ENCODE assay signal across 24 cellular contexts in genomic region chrX:103338663-103339062, GRCh38. TPM values are rescaled to one million over a fixed set of nuclear protein-coding genes. Genes with fewer than 3 reads are reported as not detected.
DNase-seq lines count a peak whose midpoint lies in the region; TF ChIP-seq lines count a peak whose summit lies in the region.
"Had no signal": no experiment of that assay in that cellular context is flagged by ENCODE, and none has a peak within 500 bp of the region (broad histone marks: within the 10 kb centered on the region; RNA-seq: fewer than 3 reads in every experiment).

No MANE protein-coding gene starts in this region.

- H3K9ac ChIP-seq in neural progenitor cell, result no peak overlapping the region

- H3F3A ChIP-seq in neural progenitor cell (ENCODE audit: low read depth), result no peaks in the 10 kb centered on the region

- H3K27ac Mint-ChIP-seq in neural progenitor cell, result no peak overlapping the region
- no peak overlapping the region for H3K27ac Mint-ChIP-seq in activated naive CD8-positive, alpha-beta T cell treated with anti-CD3 and anti-CD28 coated beads for 36 hours
- H3K27ac Mint-ChIP-seq: B cell; CD8-positive, alpha-beta T cell had no signal

- no peak for TF ChIP-seq CTCF in neural progenitor cell (IDR thresholded peaks at IDR 0.05)
- TF ChIP-seq CTCF in ascending aorta (IDR thresholded peaks at IDR 0.05), result no peak

- no peaks in the 10 kb centered on the region for H3K36me3 Mint-ChIP-seq in neural progenitor cell
- no peaks in the 10 kb centered on the region for H3K36me3 Mint-ChIP-seq in activated naive CD8-positive, alpha-beta T cell treated with anti-CD3 and anti-CD28 coated beads for 36 hours
- H3K36me3 Mint-ChIP-seq: CD8-positive, alpha-beta T cell had no signal

- no peaks in the 10 kb centered on the region for H3K9me3 Mint-ChIP-seq in neural progenitor cell
- no peaks in the 10 kb centered on the region for H3K9me3 Mint-ChIP-seq in activated naive CD8-positive, alpha-beta T cell treated with anti-CD3 and anti-CD28 coated beads for 36 hours
- H3K9me3 Mint-ChIP-seq: CD8-positive, alpha-beta T cell had no signal

- no peak overlapping the region for H3K4me2 ChIP-seq in neural progenitor cell

- no peak overlapping the region for H3K4me3 Mint-ChIP-seq in neural progenitor cell
- H3K4me3 Mint-ChIP-seq in activated naive CD8-positive, alpha-beta T cell treated with anti-CD3 and anti-CD28 coated beads for 36 hours, result no peak overlapping the region
- H3K4me3 Mint-ChIP-seq: B cell; CD8-positive, alpha-beta T cell had no signal

- peaks cover 6% of the 10 kb centered on the region for H3K9me3 ChIP-seq in neural progenitor cell (ENCODE audit: low read depth)
- H3K9me3 ChIP-seq in ascending aorta, result no peaks in the 10 kb centered on the region

- H3K27me3 Mint-ChIP-seq in neural progenitor cell (ENCODE audit: insufficient read depth, low read depth), result peaks cover 2% of the 10 kb centered on the region
- no peaks in the 10 kb centered on the region for H3K27me3 Mint-ChIP-seq in activated naive CD8-positive, alpha-beta T cell treated with anti-CD3 and anti-CD28 coated beads for 36 hours
- H3K27me3 Mint-ChIP-seq: B cell had no signal

- H3K4me1 ChIP-seq in neural progenitor cell (no peaks in the 10 kb centered on the region), ascending aorta (no peaks in the 10 kb centered on the region)

- no peaks in the 10 kb centered on the region for H3K4me1 Mint-ChIP-seq in neural progenitor cell
- no peaks in the 10 kb centered on the region for H3K4me1 Mint-ChIP-seq in activated naive CD8-positive, alpha-beta T cell treated with anti-CD3 and anti-CD28 coated beads for 36 hours
- H3K4me1 Mint-ChIP-seq: B cell had no signal

- intact Hi-C loops in ascending aorta (cut with DNase I), result no loop called here

- DNase-seq in globus pallidus (ENCODE audit: low spot score) (peak; percentile 79), neural progenitor cell (ENCODE audit: low spot score) (no peak), ascending aorta (ENCODE audit: low spot score in 2 of 2) (no peak)
- DNase-seq in activated naive CD8-positive, alpha-beta T cell treated with anti-CD3 and anti-CD28 coated beads for 36 hours, result no peak
- DNase-seq in activated T-cell treated with anti-CD3 and anti-CD28 coated beads, Interleukin-2, amount 50 U/mL, for 1 hour, result no peak
- DNase-seq: CD8-positive, alpha-beta T cell; DMS 273 treated with DMSO at 0.1 percent for 48 hours; EL; GDM1; Karpas-422; NCI-H1092; NCI-H1436; NCI-H2171 treated with DMSO at 0.1 percent for 48 hours; NCI-H345; SHP77 had no signal

- H3K27ac ChIP-seq in angular gyrus (ENCODE audit: low read depth, low read length) (peak overlapping the region; percentile 55), neural progenitor cell (no peak overlapping the region), temporal lobe (ENCODE audit: low read depth, low read length) (peak overlapping the region; percentile 49), ascending aorta (no peak overlapping the region)
- H3K27ac ChIP-seq: C4-2B, RWPE1 had no signal

- H3K4me3 ChIP-seq in neural progenitor cell (no peak overlapping the region), ascending aorta (no peak overlapping the region)
- H3K4me3 ChIP-seq: GM12878 had no signal

- H3K27me3 ChIP-seq in neural progenitor cell (no peaks in the 10 kb centered on the region), ascending aorta (no peaks in the 10 kb centered on the region)

- peak overlapping the region; percentile 69 for H2AFZ ChIP-seq in neural progenitor cell (replicated peaks)

- no peaks in the 10 kb centered on the region for H4K20me1 ChIP-seq in neural progenitor cell (ENCODE audit: low read depth)

- no peaks in the 10 kb centered on the region for H3K79me2 ChIP-seq in neural progenitor cell (ENCODE audit: low read depth)

- H3K36me3 ChIP-seq in neural progenitor cell, result no peaks in the 10 kb centered on the region
- no peaks in the 10 kb centered on the region for H3K36me3 ChIP-seq in ascending aorta

RNA-seq across cellular contexts. Expression of gene TCEAL7, which starts 8.6 kb away (rescaled TPM):
- total RNA-seq in neural progenitor cell (ENCODE audit: low replicate concordance) (30.8 and 34.3 TPM in 2 replicates), temporal lobe (88.5 TPM), ascending aorta (not detected)
- not detected for total RNA-seq in activated naive CD8-positive, alpha-beta T cell treated with anti-CD3 and anti-CD28 coated beads for 36 hours
- total RNA-seq: A673; B cell; CD8-positive, alpha-beta T cell; GM12878; HT-29; OCI-LY7 had no signal

RNA-seq across cellular contexts. Expression of gene TCEAL9, which starts 17.6 kb away (rescaled TPM):
- total RNA-seq in neural progenitor cell (ENCODE audit: low replicate concordance) (72.0 and 108 TPM in 2 replicates), temporal lobe (30.7 TPM), ascending aorta (20.9 TPM)
- total RNA-seq in activated naive CD8-positive, alpha-beta T cell treated with anti-CD3 and anti-CD28 coated beads for 36 hours, result 10 to 100 TPM in 1 of 2 experiments, 1 to 10 TPM in 1; 9.6 to 10.4 TPM

RNA-seq across cellular contexts. Expression of gene BEX2, which starts 27.9 kb away (rescaled TPM):
- 37.5 and 45.4 TPM in 2 replicates for total RNA-seq in neural progenitor cell (ENCODE audit: low replicate concordance)
- total RNA-seq in temporal lobe, result 108 TPM
- 10 to 100 TPM; 17.6 to 18.1 TPM for total RNA-seq in activated naive CD8-positive, alpha-beta T cell treated with anti-CD3 and anti-CD28 coated beads for 36 hours
- 2.0 TPM for total RNA-seq in ascending aorta
- total RNA-seq: HT-29 had no signal

RNA-seq across cellular contexts. Expression of gene BEX3, which starts 37.7 kb away (rescaled TPM):
- total RNA-seq in neural progenitor cell (ENCODE audit: low replicate concordance) (344 and 392 TPM in 2 replicates), temporal lobe (182 TPM), ascending aorta (32.1 TPM)
- total RNA-seq in activated naive CD8-positive, alpha-beta T cell treated with anti-CD3 and anti-CD28 coated beads for 36 hours, result 10 to 100 TPM; 31.4 to 31.7 TPM
- total RNA-seq: HT-29, OCI-LY7 had no signal

Comparison
In these comparisons a context has a peak if more than half of its experiments do, and no peak if none do; other contexts are left out.
1. H3K27ac ChIP-seq: peak in angular gyrus (single experiment) and temporal lobe (single experiment); none in neural progenitor cell (single experiment) and ascending aorta (0 of 2).
2. RNA of gene TCEAL7, which starts 8.6 kb away (total RNA-seq): 88.5 TPM in temporal lobe (single experiment) and 30.8 to 34.3 TPM in neural progenitor cell; not detected in activated naive CD8-positive, alpha-beta T cell treated with anti-CD3 and anti-CD28 coated beads for 36 hours and not detected in ascending aorta (single experiment); every median in the first group is over 10 times any median in the second.